In the genomic region with DNA sequence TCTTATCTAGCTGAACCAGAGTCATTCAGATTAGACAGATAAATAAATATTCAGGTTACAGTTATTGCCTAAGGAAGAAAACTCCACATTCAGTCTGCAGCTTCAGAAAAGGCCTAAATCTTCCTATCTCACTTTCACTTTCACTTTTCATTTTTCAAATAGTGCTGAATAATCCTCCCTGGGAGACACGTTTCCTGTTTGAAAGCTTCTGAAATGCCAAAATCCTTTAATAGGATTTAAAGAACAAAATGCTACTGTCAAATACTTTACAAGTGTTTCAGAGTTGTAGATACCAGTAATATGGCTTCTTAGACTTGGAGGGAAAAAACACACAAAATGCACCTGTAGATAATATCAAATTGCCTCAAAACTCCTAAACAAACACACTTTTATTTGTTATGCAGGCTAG, we compare ENCODE assay signal across 8 cellular contexts. TPM values are rescaled to one million over a fixed set of nuclear protein-coding genes. Genes with fewer than 3 reads are reported as not detected.
DNase-seq lines count a peak whose midpoint lies in the region; ATAC-seq lines count a peak whose summit lies in the region.

No MANE protein-coding gene starts in this region.

- peaks cover 23% of the 10 kb centered on the region for H3K36me3 ChIP-seq in thymus (ENCODE audit: control insufficient read depth, insufficient read depth)

- no peaks in the 10 kb centered on the region for H3K27me3 Mint-ChIP-seq in activated T-helper 2 cell treated with anti-CD3 and anti-CD28 coated beads, Interferon-gamma antibody, Interleukin-2, Interleukin-4, amounts not matched to agents 10 μg/mL and 5 μg/mL and 100 μg/mL, durations not matched to agents 14 hours and 24 hours and 36 hours (ENCODE audit: low read depth)
- H3K27me3 Mint-ChIP-seq in immature natural killer cell (ENCODE audit: low read depth in 3 of 3) = peaks cover 4 to 16% (median 8%) of the 10 kb centered on the region in 3 donors

- H3K27ac ChIP-seq in thymus (ENCODE audit: low read depth) = no peak overlapping the region

- ATAC-seq in HG03097 (IDR thresholded peaks at IDR 0.05; ENCODE audit: low FRiP score, unreplicated experiment) = no peak
- no peak for ATAC-seq in GM21825 (IDR thresholded peaks at IDR 0.05; ENCODE audit: unreplicated experiment)

- peak overlapping the region; percentile 91 for H3K27ac Mint-ChIP-seq in activated T-helper 2 cell treated with anti-CD3 and anti-CD28 coated beads, Interferon-gamma antibody, Interleukin-2, Interleukin-4, amounts not matched to agents 10 μg/mL and 5 μg/mL and 100 μg/mL, durations not matched to agents 14 hours and 24 hours and 36 hours
- peak overlapping the region; percentile 88 to 96 (median 92) for H3K27ac Mint-ChIP-seq in immature natural killer cell

- no peaks in the 10 kb centered on the region for H3K9me3 ChIP-seq in thymus (ENCODE audit: control insufficient read depth)

- peak overlapping the region; percentile 46 for H3K4me3 ChIP-seq in Jurkat, Clone E6-1 (ENCODE audit: low read length)
- peak overlapping the region; percentile 12 for H3K4me3 ChIP-seq in thymus (ENCODE audit: low read length)

- no peaks in the 10 kb centered on the region for H3K27me3 ChIP-seq in thymus (ENCODE audit: control insufficient read depth, insufficient read depth)

- peak overlapping the region; percentile 83 for H3K4me3 Mint-ChIP-seq in activated T-helper 2 cell treated with anti-CD3 and anti-CD28 coated beads, Interferon-gamma antibody, Interleukin-2, Interleukin-4, amounts not matched to agents 10 μg/mL and 5 μg/mL and 100 μg/mL, durations not matched to agents 14 hours and 24 hours and 36 hours (ENCODE audit: low read depth)
- peak overlapping the region; percentile 59 to 87 (median 80) for H3K4me3 Mint-ChIP-seq in immature natural killer cell

- H3K4me1 ChIP-seq in thymus (ENCODE audit: control insufficient read depth, insufficient read depth, low read length) = peaks cover 3% of the 10 kb centered on the region

- peaks cover 33% of the 10 kb centered on the region for H3K4me1 Mint-ChIP-seq in activated T-helper 2 cell treated with anti-CD3 and anti-CD28 coated beads, Interferon-gamma antibody, Interleukin-2, Interleukin-4, amounts not matched to agents 10 μg/mL and 5 μg/mL and 100 μg/mL, durations not matched to agents 14 hours and 24 hours and 36 hours (ENCODE audit: low read depth)
- peaks cover 44 to 72% of the 10 kb centered on the region in 2 donors for H3K4me1 Mint-ChIP-seq in immature natural killer cell

- intact Hi-C loops in activated T-helper 2 cell treated with anti-CD3 and anti-CD28 coated beads, Interferon-gamma antibody, Interleukin-2, Interleukin-4, amounts not matched to agents 10 μg/mL and 5 μg/mL and 100 μg/mL, durations not matched to agents 14 hours and 24 hours and 36 hours (cut with micrococcal nuclease) = no loop called here

- no peaks in the 10 kb centered on the region for H3K9me3 Mint-ChIP-seq in activated T-helper 2 cell treated with anti-CD3 and anti-CD28 coated beads, Interferon-gamma antibody, Interleukin-2, Interleukin-4, amounts not matched to agents 10 μg/mL and 5 μg/mL and 100 μg/mL, durations not matched to agents 14 hours and 24 hours and 36 hours
- H3K9me3 Mint-ChIP-seq in immature natural killer cell = no peaks in the 10 kb centered on the region

- WGBS in thymus = 0% methylated on average over 1 of the region's 1 CpG

- peaks cover 41% of the 10 kb centered on the region for H3K36me3 Mint-ChIP-seq in activated T-helper 2 cell treated with anti-CD3 and anti-CD28 coated beads, Interferon-gamma antibody, Interleukin-2, Interleukin-4, amounts not matched to agents 10 μg/mL and 5 μg/mL and 100 μg/mL, durations not matched to agents 14 hours and 24 hours and 36 hours (ENCODE audit: low read depth)
- H3K36me3 Mint-ChIP-seq in immature natural killer cell = peaks cover 0 to 10% (median 7%) of the 10 kb centered on the region in 3 donors

- DNase-seq in DMS79 (lab: John Stamatoyannopoulos, UW) (peak; percentile 17), immature natural killer cell (peak; percentile 34 to 54 (median 43)), cerebellum (ENCODE audit: low spot score) (no peak)
- peak; percentile 63 for DNase-seq in Jurkat, Clone E6-1 (ENCODE audit: low read depth, low spot score)
- no peak for DNase-seq in activated T-helper 2 cell treated with anti-CD3 and anti-CD28 coated beads, Interferon-gamma antibody, Interleukin-2, Interleukin-4, amounts not matched to agents 10 μg/mL and 5 μg/mL and 100 μg/mL, durations not matched to agents 14 hours and 24 hours and 36 hours (ENCODE audit: low spot score)

RNA-seq across cellular contexts. Expression of gene PSMB2, which starts 3.9 kb away (rescaled TPM):
- 94.9 TPM for polyA plus RNA-seq in Jurkat, Clone E6-1 (2012; ENCODE audit: insufficient read depth, insufficient read length)
- 123 and 124 TPM in 2 replicates for total RNA-seq in activated T-helper 2 cell treated with anti-CD3 and anti-CD28 coated beads, Interferon-gamma antibody, Interleukin-2, Interleukin-4, amounts not matched to agents 10 μg/mL and 5 μg/mL and 100 μg/mL, durations not matched to agents 14 hours and 24 hours and 36 hours
- 100 to 1,000 TPM in 1 of 3 donors, 10 to 100 TPM in 2; 83.2 to 108 (median 89.7) TPM for polyA plus RNA-seq in immature natural killer cell
- polyA plus RNA-seq in thymus = 62.0 TPM
- total RNA-seq in cerebellum = 20.2 TPM

Comparison
In these comparisons a context has a peak if more than half of its experiments do, and no peak if none do; other contexts are left out.
1. DNase-seq: peak in DMS79 (single experiment), Jurkat, Clone E6-1 (single experiment) and immature natural killer cell (3 of 3); none in activated T-helper 2 cell treated with anti-CD3 and anti-CD28 coated beads, Interferon-gamma antibody, Interleukin-2, Interleukin-4, amounts not matched to agents 10 μg/mL and 5 μg/mL and 100 μg/mL, durations not matched to agents 14 hours and 24 hours and 36 hours (single experiment) and cerebellum (single experiment).